In genomic region chr7:87058739-87059524, GRCh38 we compare ENCODE assay signal across 1 cellular context.
TF ChIP-seq lines count a peak whose summit lies in the region.

No MANE protein-coding gene starts in this region.

TF ChIP-seq in K562, 482 proteins besides CTCF, POLR2A, EP300 and RAD21:
- TF ChIP-seq RCOR1 (IDR thresholded peaks at IDR 0.05; ENCODE audit: borderline replicate concordance in 1 of 2, low read depth in 2 of 2, low read length in 2 of 2) (0 out of 4 replicates have a peak, but pooled peaks of 1 of the 2 experiments have one; percentile 25), TBL1XR1 (IDR thresholded peaks at IDR 0.05; ENCODE audit: low read length in 2 of 2) (0 out of 4 replicates have a peak, but pooled peaks of 1 of the 2 experiments have one; percentile 4), SAP30 (IDR thresholded peaks at IDR 0.05; ENCODE audit: borderline replicate concordance, insufficient read depth, low read depth, low read length, poor library complexity, severe bottlenecking) (peak; percentile 18), TARDBP (IDR thresholded peaks at IDR 0.05) (0 out of 2 replicates have a peak, but pooled peaks have one; percentile 10), KLF1 (tag; IDR thresholded peaks at IDR 0.05) (no peak), ZFX (CRISPR knock-in tag; IDR thresholded peaks at IDR 0.05) (no peak; the same call in 1 of the 2 replicates), FOXJ2 (tag; IDR thresholded peaks at IDR 0.05) (peak; percentile 10; the same call in 1 of the 2 replicates), SMAD3 (CRISPR knock-in tag; conservative IDR thresholded peaks at IDR 0.05) (no peak), KDM2B (CRISPR knock-in tag; IDR thresholded peaks at IDR 0.05) (0 out of 2 replicates have a peak, but pooled peaks have one; percentile 12), KDM1A (IDR thresholded peaks at IDR 0.05) (0 out of 4 replicates have a peak, but pooled peaks of 1 of the 2 experiments have one; percentile 18), ZBTB17 (CRISPR knock-in tag; IDR thresholded peaks at IDR 0.05) (peak; percentile 45; the same call in 1 of the 2 replicates), PYGO2 (tag; IDR thresholded peaks at IDR 0.05) (no peak), GATAD2A (IDR thresholded peaks at IDR 0.05) (0 out of 2 replicates have a peak, but pooled peaks have one; percentile 80), ZNF23 (CRISPR knock-in tag; IDR thresholded peaks at IDR 0.05) (no peak), ATF1 (CRISPR knock-in tag; IDR thresholded peaks at IDR 0.05) (no peak), ATF1 (tag; IDR thresholded peaks at IDR 0.05) (0 out of 2 replicates have a peak, but pooled peaks have one; percentile 24), ZNF217 (CRISPR knock-in tag; IDR thresholded peaks at IDR 0.05) (no peak), BACH1 (tag; IDR thresholded peaks at IDR 0.05) (no peak), L3MBTL2 (IDR thresholded peaks at IDR 0.05) (0 out of 2 replicates have a peak, but pooled peaks have one; percentile 19), ZBTB40 (IDR thresholded peaks at IDR 0.05) (peak; percentile 34; the same call in 1 of the 2 replicates), ZBTB40 (CRISPR knock-in tag; IDR thresholded peaks at IDR 0.05) (no peak), ZZZ3 (IDR thresholded peaks at IDR 0.05) (no peak), SMARCE1 (IDR thresholded peaks at IDR 0.05) (0 out of 2 replicates have a peak, but pooled peaks have one; percentile 12)
- TF ChIP-seq, protein P1, sequence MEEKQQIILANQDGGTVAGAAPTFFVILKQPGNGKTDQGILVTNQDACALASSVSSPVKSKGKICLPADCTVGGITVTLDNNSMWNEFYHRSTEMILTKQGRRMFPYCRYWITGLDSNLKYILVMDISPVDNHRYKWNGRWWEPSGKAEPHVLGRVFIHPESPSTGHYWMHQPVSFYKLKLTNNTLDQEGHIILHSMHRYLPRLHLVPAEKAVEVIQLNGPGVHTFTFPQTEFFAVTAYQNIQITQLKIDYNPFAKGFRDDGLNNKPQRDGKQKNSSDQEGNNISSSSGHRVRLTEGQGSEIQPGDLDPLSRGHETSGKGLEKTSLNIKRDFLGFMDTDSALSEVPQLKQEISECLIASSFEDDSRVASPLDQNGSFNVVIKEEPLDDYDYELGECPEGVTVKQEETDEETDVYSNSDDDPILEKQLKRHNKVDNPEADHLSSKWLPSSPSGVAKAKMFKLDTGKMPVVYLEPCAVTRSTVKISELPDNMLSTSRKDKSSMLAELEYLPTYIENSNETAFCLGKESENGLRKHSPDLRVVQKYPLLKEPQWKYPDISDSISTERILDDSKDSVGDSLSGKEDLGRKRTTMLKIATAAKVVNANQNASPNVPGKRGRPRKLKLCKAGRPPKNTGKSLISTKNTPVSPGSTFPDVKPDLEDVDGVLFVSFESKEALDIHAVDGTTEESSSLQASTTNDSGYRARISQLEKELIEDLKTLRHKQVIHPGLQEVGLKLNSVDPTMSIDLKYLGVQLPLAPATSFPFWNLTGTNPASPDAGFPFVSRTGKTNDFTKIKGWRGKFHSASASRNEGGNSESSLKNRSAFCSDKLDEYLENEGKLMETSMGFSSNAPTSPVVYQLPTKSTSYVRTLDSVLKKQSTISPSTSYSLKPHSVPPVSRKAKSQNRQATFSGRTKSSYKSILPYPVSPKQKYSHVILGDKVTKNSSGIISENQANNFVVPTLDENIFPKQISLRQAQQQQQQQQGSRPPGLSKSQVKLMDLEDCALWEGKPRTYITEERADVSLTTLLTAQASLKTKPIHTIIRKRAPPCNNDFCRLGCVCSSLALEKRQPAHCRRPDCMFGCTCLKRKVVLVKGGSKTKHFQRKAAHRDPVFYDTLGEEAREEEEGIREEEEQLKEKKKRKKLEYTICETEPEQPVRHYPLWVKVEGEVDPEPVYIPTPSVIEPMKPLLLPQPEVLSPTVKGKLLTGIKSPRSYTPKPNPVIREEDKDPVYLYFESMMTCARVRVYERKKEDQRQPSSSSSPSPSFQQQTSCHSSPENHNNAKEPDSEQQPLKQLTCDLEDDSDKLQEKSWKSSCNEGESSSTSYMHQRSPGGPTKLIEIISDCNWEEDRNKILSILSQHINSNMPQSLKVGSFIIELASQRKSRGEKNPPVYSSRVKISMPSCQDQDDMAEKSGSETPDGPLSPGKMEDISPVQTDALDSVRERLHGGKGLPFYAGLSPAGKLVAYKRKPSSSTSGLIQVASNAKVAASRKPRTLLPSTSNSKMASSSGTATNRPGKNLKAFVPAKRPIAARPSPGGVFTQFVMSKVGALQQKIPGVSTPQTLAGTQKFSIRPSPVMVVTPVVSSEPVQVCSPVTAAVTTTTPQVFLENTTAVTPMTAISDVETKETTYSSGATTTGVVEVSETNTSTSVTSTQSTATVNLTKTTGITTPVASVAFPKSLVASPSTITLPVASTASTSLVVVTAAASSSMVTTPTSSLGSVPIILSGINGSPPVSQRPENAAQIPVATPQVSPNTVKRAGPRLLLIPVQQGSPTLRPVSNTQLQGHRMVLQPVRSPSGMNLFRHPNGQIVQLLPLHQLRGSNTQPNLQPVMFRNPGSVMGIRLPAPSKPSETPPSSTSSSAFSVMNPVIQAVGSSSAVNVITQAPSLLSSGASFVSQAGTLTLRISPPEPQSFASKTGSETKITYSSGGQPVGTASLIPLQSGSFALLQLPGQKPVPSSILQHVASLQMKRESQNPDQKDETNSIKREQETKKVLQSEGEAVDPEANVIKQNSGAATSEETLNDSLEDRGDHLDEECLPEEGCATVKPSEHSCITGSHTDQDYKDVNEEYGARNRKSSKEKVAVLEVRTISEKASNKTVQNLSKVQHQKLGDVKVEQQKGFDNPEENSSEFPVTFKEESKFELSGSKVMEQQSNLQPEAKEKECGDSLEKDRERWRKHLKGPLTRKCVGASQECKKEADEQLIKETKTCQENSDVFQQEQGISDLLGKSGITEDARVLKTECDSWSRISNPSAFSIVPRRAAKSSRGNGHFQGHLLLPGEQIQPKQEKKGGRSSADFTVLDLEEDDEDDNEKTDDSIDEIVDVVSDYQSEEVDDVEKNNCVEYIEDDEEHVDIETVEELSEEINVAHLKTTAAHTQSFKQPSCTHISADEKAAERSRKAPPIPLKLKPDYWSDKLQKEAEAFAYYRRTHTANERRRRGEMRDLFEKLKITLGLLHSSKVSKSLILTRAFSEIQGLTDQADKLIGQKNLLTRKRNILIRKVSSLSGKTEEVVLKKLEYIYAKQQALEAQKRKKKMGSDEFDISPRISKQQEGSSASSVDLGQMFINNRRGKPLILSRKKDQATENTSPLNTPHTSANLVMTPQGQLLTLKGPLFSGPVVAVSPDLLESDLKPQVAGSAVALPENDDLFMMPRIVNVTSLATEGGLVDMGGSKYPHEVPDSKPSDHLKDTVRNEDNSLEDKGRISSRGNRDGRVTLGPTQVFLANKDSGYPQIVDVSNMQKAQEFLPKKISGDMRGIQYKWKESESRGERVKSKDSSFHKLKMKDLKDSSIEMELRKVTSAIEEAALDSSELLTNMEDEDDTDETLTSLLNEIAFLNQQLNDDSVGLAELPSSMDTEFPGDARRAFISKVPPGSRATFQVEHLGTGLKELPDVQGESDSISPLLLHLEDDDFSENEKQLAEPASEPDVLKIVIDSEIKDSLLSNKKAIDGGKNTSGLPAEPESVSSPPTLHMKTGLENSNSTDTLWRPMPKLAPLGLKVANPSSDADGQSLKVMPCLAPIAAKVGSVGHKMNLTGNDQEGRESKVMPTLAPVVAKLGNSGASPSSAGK (IDR thresholded peaks at IDR 0.05) = 0 out of 2 replicates have a peak, but pooled peaks have one; percentile 11
- TF ChIP-seq, protein P2, sequence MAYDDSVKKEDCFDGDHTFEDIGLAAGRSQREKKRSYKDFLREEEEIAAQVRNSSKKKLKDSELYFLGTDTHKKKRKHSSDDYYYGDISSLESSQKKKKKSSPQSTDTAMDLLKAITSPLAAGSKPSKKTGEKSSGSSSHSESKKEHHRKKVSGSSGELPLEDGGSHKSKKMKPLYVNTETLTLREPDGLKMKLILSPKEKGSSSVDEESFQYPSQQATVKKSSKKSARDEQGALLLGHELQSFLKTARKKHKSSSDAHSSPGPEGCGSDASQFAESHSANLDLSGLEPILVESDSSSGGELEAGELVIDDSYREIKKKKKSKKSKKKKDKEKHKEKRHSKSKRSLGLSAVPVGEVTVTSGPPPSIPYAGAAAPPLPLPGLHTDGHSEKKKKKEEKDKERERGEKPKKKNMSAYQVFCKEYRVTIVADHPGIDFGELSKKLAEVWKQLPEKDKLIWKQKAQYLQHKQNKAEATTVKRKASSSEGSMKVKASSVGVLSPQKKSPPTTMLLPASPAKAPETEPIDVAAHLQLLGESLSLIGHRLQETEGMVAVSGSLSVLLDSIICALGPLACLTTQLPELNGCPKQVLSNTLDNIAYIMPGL (CRISPR knock-in tag; IDR thresholded peaks at IDR 0.05) = no peak
